In genomic region chr12:132171293-132171967, GRCh38 we compare ENCODE assay signal across 16 cellular contexts.
"Had no signal": no experiment of that assay in that cellular context is flagged by ENCODE, and none has a peak within 500 bp of the region (broad histone marks: within the 10 kb centered on the region; RNA-seq: fewer than 3 reads in every experiment).

No MANE protein-coding gene starts in this region.

- ATAC-seq: activated CD8-positive, alpha-beta T cell treated with anti-CD3 and anti-CD28 coated beads for 36 hours; heart right ventricle; lower lobe of right lung had no signal

- H3K4me3 ChIP-seq: ascending aorta, heart right ventricle, lower lobe of right lung had no signal

- H3K27me3 ChIP-seq: ascending aorta had no signal

- FAIRE-seq: frontal cortex had no signal

- H3K36me3 ChIP-seq: ascending aorta, heart right ventricle, lower lobe of right lung had no signal

- H3K27ac ChIP-seq: ascending aorta, heart right ventricle, lower lobe of right lung had no signal

- H3K4me1 ChIP-seq: ascending aorta, heart right ventricle, lower lobe of right lung had no signal

- H3K9me3 ChIP-seq: ascending aorta, heart right ventricle, lower lobe of right lung had no signal

- DNase-seq: activated CD4-positive, alpha-beta T cell treated with anti-CD3 and anti-CD28 coated beads, Interleukin-2, amount 10 ng/mL, durations not matched to agents 24 days and 14 days; activated CD4-positive, CD25-positive, alpha-beta regulatory T cell; activated CD8-positive, alpha-beta T cell treated with anti-CD3 and anti-CD28 coated beads for 36 hours; activated effector memory CD4-positive, alpha-beta T cell treated with Interleukin-2 at 50 U/mL for 16 hours; activated naive CD4-positive, alpha-beta T cell treated with anti-CD3 and anti-CD28 coated beads, Interleukin-2, amount 10 ng/mL, durations not matched to agents 7 days and 5 days; activated T-cell treated with anti-CD3 and anti-CD28 coated beads, Interleukin-2, amount 50 U/mL, for 48 hours; cortex of kidney; immature natural killer cell; nucleus accumbens; stimulated activated CD8-positive, alpha-beta memory T cell treated with anti-CD3 and anti-CD28 coated beads, Interleukin-4, amount 100 ng/mL, for 48 hours; stimulated activated naive CD4-positive, alpha-beta T cell; T-helper 9 cell had no signal
